ENCODE assay signal across 8 cellular contexts in genomic region chr17:31318298-31319190, GRCh38. TPM values are rescaled to one million over a fixed set of nuclear protein-coding genes. Genes with fewer than 3 reads are reported as not detected.
DNase-seq lines count a peak whose midpoint lies in the region; TF ChIP-seq lines count a peak whose summit lies in the region.

No MANE protein-coding gene starts in this region.

- peaks cover 47% of the 10 kb centered on the region for H3K4me1 Mint-ChIP-seq in activated naive CD4-positive, alpha-beta T cell treated with anti-CD3 and anti-CD28 coated beads, Interleukin-2, amount 10 ng/mL, durations not matched to agents 7 days and 5 days

- TF ChIP-seq CTCF in OCI-LY3 (IDR thresholded peaks at IDR 0.05; ENCODE audit: low read depth, low read length) (no peak), cardiac muscle cell (IDR thresholded peaks at IDR 0.05; ENCODE audit: low read depth, low read length) (no peak), smooth muscle cell (IDR thresholded peaks at IDR 0.05; ENCODE audit: borderline replicate concordance, insufficient read depth, poor library complexity, severe bottlenecking) (no peak)

- no peaks in the 10 kb centered on the region for H4K20me1 ChIP-seq in OCI-LY3 (ENCODE audit: insufficient read depth, low read length)
- peaks cover 7% of the 10 kb centered on the region for H4K20me1 ChIP-seq in smooth muscle cell (ENCODE audit: low read depth)

- peaks cover 4% of the 10 kb centered on the region for H3F3A ChIP-seq in smooth muscle cell (ENCODE audit: low read depth)

- H3K9me3 Mint-ChIP-seq in activated naive CD4-positive, alpha-beta T cell treated with anti-CD3 and anti-CD28 coated beads, Interleukin-2, amount 10 ng/mL, durations not matched to agents 7 days and 5 days, result no peaks in the 10 kb centered on the region

- peak overlapping the region; percentile 78 for H3K4me3 Mint-ChIP-seq in activated naive CD4-positive, alpha-beta T cell treated with anti-CD3 and anti-CD28 coated beads, Interleukin-2, amount 10 ng/mL, durations not matched to agents 7 days and 5 days

- H3K4me1 ChIP-seq in OCI-LY3 (ENCODE audit: low read length), result peaks cover 72% of the 10 kb centered on the region
- no peaks in the 10 kb centered on the region for H3K4me1 ChIP-seq in cardiac muscle cell (ENCODE audit: low read depth)
- H3K4me1 ChIP-seq in smooth muscle cell (ENCODE audit: low read depth), result peaks cover 9% of the 10 kb centered on the region

- H3K27ac ChIP-seq in OCI-LY3 (ENCODE audit: low read length) (peak overlapping the region; percentile 98), cardiac muscle cell (peak overlapping the region; percentile 13), smooth muscle cell (ENCODE audit: low read depth) (no peak overlapping the region)

- CTCF ChIA-PET in activated naive CD4-positive, alpha-beta T cell treated with anti-CD3 and anti-CD28 coated beads, Interleukin-2, amount 10 ng/mL, durations not matched to agents 7 days and 5 days (lab: Charles Lee), result interaction anchor here (0.7 to 4.1 kb wide), 2 partner anchors 9 to 23 kb away, joined by 3 to 23 read pairs; no protein-coding TSS in a partner anchor

- H3K36me3 ChIP-seq in OCI-LY3 (replicated peaks; ENCODE audit: low read depth, low read length) (peaks cover 12% of the 10 kb centered on the region), cardiac muscle cell (no peaks in the 10 kb centered on the region), smooth muscle cell (ENCODE audit: low read depth) (no peaks in the 10 kb centered on the region)

- H3K9me3 ChIP-seq in OCI-LY3 (ENCODE audit: insufficient read depth, low read length) (no peaks in the 10 kb centered on the region), cardiac muscle cell (ENCODE audit: low read depth) (no peaks in the 10 kb centered on the region), smooth muscle cell (replicated peaks; ENCODE audit: low read depth) (no peaks in the 10 kb centered on the region)

- 92% methylated on average over 11 of the region's 11 CpGs for WGBS in smooth muscle cell (ENCODE audit: low lambda C conversion rate)

- H2AFZ ChIP-seq in OCI-LY3 (ENCODE audit: low read depth, low read length) (no peak overlapping the region), smooth muscle cell (ENCODE audit: low read depth) (no peak overlapping the region)

- no peaks in the 10 kb centered on the region for H3K27me3 ChIP-seq in OCI-LY3 (ENCODE audit: low read depth, low read length)
- H3K27me3 ChIP-seq in cardiac muscle cell, result no peaks in the 10 kb centered on the region
- no peaks in the 10 kb centered on the region for H3K27me3 ChIP-seq in smooth muscle cell (ENCODE audit: low read depth)

- H3K27me3 Mint-ChIP-seq in activated naive CD4-positive, alpha-beta T cell treated with anti-CD3 and anti-CD28 coated beads, Interleukin-2, amount 10 ng/mL, durations not matched to agents 7 days and 5 days, result no peaks in the 10 kb centered on the region

- H3K9ac ChIP-seq in OCI-LY3 (ENCODE audit: low read length) (peak overlapping the region; percentile 90), smooth muscle cell (ENCODE audit: low read depth) (no peak overlapping the region)

- H3K4me2 ChIP-seq in OCI-LY3 (ENCODE audit: low read length) (peak overlapping the region; percentile 85), smooth muscle cell (no peak overlapping the region)

- peaks cover 76% of the 10 kb centered on the region for H3K79me2 ChIP-seq in OCI-LY3 (ENCODE audit: low read length)
- H3K79me2 ChIP-seq in smooth muscle cell (ENCODE audit: low read depth), result peaks cover 2% of the 10 kb centered on the region

- H3K4me3 ChIP-seq in OCI-LY3 (ENCODE audit: low read length) (peak overlapping the region; percentile 78), cardiac muscle cell (no peak overlapping the region), smooth muscle cell (no peak overlapping the region)

- peak; percentile 41 to 52 (median 48) for DNase-seq in stimulated activated CD4-positive, alpha-beta T cell treated with anti-CD3 and anti-CD28 coated beads, Interleukin-12 subunit alpha, Interleukin-12 subunit beta, amount 100 ng/mL, for 48 hours (ENCODE audit: low read depth in 2 of 3, low spot score in 1 of 3)
- no peak for DNase-seq in stimulated activated CD4-positive, alpha-beta T cell treated with anti-CD3 and anti-CD28 coated beads, Interleukin-12 subunit alpha, Interleukin-12 subunit beta, amount 100 ng/mL, for 4 hours
- DNase-seq in activated naive CD4-positive, alpha-beta T cell treated with anti-CD3 and anti-CD28 coated beads, Interleukin-2, amount 10 ng/mL, durations not matched to agents 7 days and 5 days, result peak; percentile 65
- DNase-seq in cardiac muscle cell (ENCODE audit: low read depth in 1 of 2, low spot score in 1 of 2) (peak in 1 of 2 donors; percentile 95), NCI-H510A treated with DMSO at 0.1 percent for 48 hours (lab: John Stamatoyannopoulos, UW) (no peak), smooth muscle cell (lab: John Stamatoyannopoulos, UW; ENCODE audit: unreplicated experiment) (no peak)
- DNase-seq in stimulated activated CD4-positive, alpha-beta T cell treated with anti-CD3 and anti-CD28 coated beads, Interleukin-1b, Interleukin-23, amount 100 ng/mL, for 48 hours, result peak; percentile 74

- H3K36me3 Mint-ChIP-seq in activated naive CD4-positive, alpha-beta T cell treated with anti-CD3 and anti-CD28 coated beads, Interleukin-2, amount 10 ng/mL, durations not matched to agents 7 days and 5 days, result peaks cover 34% of the 10 kb centered on the region

- H3K27ac Mint-ChIP-seq in activated naive CD4-positive, alpha-beta T cell treated with anti-CD3 and anti-CD28 coated beads, Interleukin-2, amount 10 ng/mL, durations not matched to agents 7 days and 5 days, result peak overlapping the region; percentile 94

RNA-seq across cellular contexts. Expression of gene EVI2A, which starts 2.9 kb away (rescaled TPM):
- not detected in 2 replicates for total RNA-seq in cardiac muscle cell
- polyA plus RNA-seq in cardiac muscle cell, result 0.25 and 0.99 TPM in 2 replicates
- total RNA-seq in smooth muscle cell, result not detected in 2 replicates
- 0.33 and 0.44 TPM in 2 replicates for polyA plus RNA-seq in smooth muscle cell

RNA-seq across cellular contexts. Expression of gene EVI2B, which starts 4.7 kb away (rescaled TPM):
- total RNA-seq in cardiac muscle cell (not detected in 2 replicates), smooth muscle cell (not detected in 2 replicates)
- polyA plus RNA-seq in cardiac muscle cell (0.42 and 1.2 TPM in 2 replicates), smooth muscle cell (0.33 TPM in 1 of 2 replicates, not detected in the other)

RNA-seq across cellular contexts. Expression of gene OMG, which starts 21.5 kb away (rescaled TPM):
- not detected in 2 replicates for total RNA-seq in cardiac muscle cell
- polyA plus RNA-seq in cardiac muscle cell, result 0.94 and 0.99 TPM in 2 replicates
- total RNA-seq in smooth muscle cell, result not detected in 2 replicates
- polyA plus RNA-seq in smooth muscle cell, result 0.57 and 1.3 TPM in 2 replicates

Comparison
In these comparisons a context has a peak if more than half of its experiments do, and no peak if none do; other contexts are left out.
1. DNase-seq: peak in stimulated activated CD4-positive, alpha-beta T cell treated with anti-CD3 and anti-CD28 coated beads, Interleukin-12 subunit alpha, Interleukin-12 subunit beta, amount 100 ng/mL, for 48 hours (3 of 3), activated naive CD4-positive, alpha-beta T cell treated with anti-CD3 and anti-CD28 coated beads, Interleukin-2, amount 10 ng/mL, durations not matched to agents 7 days and 5 days (single experiment) and stimulated activated CD4-positive, alpha-beta T cell treated with anti-CD3 and anti-CD28 coated beads, Interleukin-1b, Interleukin-23, amount 100 ng/mL, for 48 hours (single experiment); none in stimulated activated CD4-positive, alpha-beta T cell treated with anti-CD3 and anti-CD28 coated beads, Interleukin-12 subunit alpha, Interleukin-12 subunit beta, amount 100 ng/mL, for 4 hours (single experiment), NCI-H510A treated with DMSO at 0.1 percent for 48 hours (single experiment) and smooth muscle cell (single experiment).